ENCODE assay signal across 14 cellular contexts in the genomic region with DNA sequence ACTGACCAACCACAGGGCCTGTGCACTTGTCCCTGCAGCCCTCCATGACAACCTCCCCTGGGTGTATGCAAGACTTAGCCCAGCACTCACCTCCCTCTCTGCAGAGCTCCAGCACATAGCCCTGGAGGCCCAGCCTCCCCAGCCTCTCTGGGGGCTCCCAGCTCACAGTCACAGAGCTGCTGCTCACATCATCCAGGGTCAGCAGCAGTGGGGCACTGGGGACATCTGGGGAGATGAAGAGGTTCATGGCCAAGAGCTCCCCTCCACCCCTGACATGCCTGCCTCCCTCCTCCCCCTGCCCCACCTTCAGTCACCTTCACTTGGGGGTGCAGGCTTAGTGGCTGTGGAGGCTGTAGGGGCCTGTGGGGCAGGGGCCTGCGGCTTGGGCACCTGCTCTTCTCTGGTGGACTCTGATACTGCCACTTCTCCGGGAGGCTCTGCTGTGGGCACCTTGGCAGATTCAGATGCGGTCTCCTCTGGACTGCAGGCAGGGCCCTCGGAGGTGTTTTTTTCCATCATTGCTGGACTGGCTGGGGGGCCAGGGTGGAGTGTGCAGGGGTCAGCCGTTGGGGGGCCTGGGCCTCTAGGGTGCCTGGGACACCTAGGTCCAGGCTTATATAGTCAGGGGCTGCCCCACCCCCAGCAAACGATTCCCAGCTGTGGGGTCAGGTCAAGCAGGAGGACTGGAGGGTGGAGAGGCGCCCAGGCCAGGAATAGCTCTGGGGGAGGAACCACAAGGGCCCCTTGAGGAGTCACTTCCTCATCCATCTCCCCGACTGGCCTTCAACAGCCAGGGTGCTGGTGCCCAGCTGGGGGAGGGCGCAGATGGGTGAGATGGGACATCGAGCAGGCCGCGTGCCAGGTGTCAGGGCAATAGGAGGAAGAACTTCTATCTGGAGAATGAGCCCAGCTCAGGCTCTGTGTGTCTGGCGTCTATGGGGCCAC. TPM values are rescaled to one million over a fixed set of nuclear protein-coding genes. Genes with fewer than 3 reads are reported as not detected.
DNase-seq lines count a peak whose midpoint lies in the region; ATAC-seq and TF ChIP-seq lines count a peak whose summit lies in the region.
"Had no signal": no experiment of that assay in that cellular context is flagged by ENCODE, and none has a peak within 500 bp of the region (broad histone marks: within the 10 kb centered on the region; RNA-seq: fewer than 3 reads in every experiment).

A gene with protein sequence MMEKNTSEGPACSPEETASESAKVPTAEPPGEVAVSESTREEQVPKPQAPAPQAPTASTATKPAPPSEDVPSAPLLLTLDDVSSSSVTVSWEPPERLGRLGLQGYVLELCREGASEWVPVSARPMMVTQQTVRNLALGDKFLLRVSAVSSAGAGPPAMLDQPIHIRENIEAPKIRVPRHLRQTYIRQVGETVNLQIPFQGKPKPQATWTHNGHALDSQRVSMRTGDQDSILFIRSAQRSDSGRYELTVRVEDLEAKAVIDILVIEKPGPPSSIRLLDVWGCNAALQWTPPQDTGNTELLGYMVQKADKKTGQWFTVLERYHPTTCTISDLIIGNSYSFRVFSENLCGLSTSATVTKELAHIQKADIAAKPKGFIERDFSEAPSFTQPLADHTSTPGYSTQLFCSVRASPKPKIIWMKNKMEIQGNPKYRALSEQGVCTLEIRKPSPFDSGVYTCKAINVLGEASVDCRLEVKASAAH (minus strand): TSS at position 590 of the 945 bp plus-strand sequence. CDS start 71 bp downstream, at position 519.

- peaks cover 0 to 19% (median 0%) of the 10 kb centered on the region in 12 donors for H3K4me1 ChIP-seq in heart left ventricle

- ATAC-seq in heart left ventricle (peak in 3 of 4 donors; percentile 34 to 52 (median 47)), sciatic nerve (peak; percentile 47), WTC11 (no peak), natural killer cell (no peak)
- ATAC-seq: activated CD4-positive, alpha-beta T cell treated with anti-CD3 and anti-CD28 coated beads for 36 hours had no signal

- H3K9me3 Mint-ChIP-seq in WTC11 (no peaks in the 10 kb centered on the region), natural killer cell (no peaks in the 10 kb centered on the region)
- H3K9me3 Mint-ChIP-seq: CD4-positive, alpha-beta memory T cell had no signal

- H3K27ac Mint-ChIP-seq in WTC11 (no peak within 1 kb of the TSS), natural killer cell (no peak within 1 kb of the TSS)
- H3K27ac Mint-ChIP-seq: activated CD4-positive, alpha-beta T cell treated with anti-CD3 and anti-CD28 coated beads for 36 hours; CD4-positive, alpha-beta memory T cell had no signal

- peaks cover 22% of the 10 kb centered on the region for H3K4me1 Mint-ChIP-seq in WTC11
- H3K4me1 Mint-ChIP-seq in natural killer cell = no peaks in the 10 kb centered on the region
- H3K4me1 Mint-ChIP-seq: activated CD4-positive, alpha-beta T cell treated with anti-CD3 and anti-CD28 coated beads for 36 hours; CD4-positive, alpha-beta memory T cell had no signal

- H3K9me3 ChIP-seq in heart left ventricle = no peaks in the 10 kb centered on the region

- no peak within 1 kb of the TSS for H3K27ac ChIP-seq in heart left ventricle
- H3K27ac ChIP-seq: epithelial cell of prostate, SJSA1 had no signal

- CTCF ChIA-PET in WTC11 (lab: Charles Lee) = interaction anchor here (0.6 to 7.1 kb wide), 9 partner anchors 27 to 136 kb away, joined by 3 to 75 read pairs (median 8); partner anchors contain the start of gene ADORA1

- intact Hi-C loops in heart left ventricle (cut with DNase I) = no loop called here
- intact Hi-C loops in sciatic nerve (cut with DNase I) = no loop called here
- intact Hi-C loops in natural killer cell (cut with micrococcal nuclease) = no loop called here

- H3K27me3 ChIP-seq in heart left ventricle = no peaks in the 10 kb centered on the region
- H3K27me3 ChIP-seq: SJSA1 had no signal

- TF ChIP-seq CTCF in heart left ventricle (IDR thresholded peaks at IDR 0.05) (no peak), WTC11 (IDR thresholded peaks at IDR 0.05) (no peak), natural killer cell (IDR thresholded peaks at IDR 0.05) (no peak)

- no peak for TF ChIP-seq POLR2A in heart left ventricle (IDR thresholded peaks at IDR 0.05)

- H3K4me3 ChIP-seq in heart left ventricle = no peak within 1 kb of the TSS
- H3K4me3 ChIP-seq: SJSA1 had no signal

- POLR2A ChIA-PET in WTC11 (lab: Charles Lee) = no interaction called here

- H3K36me3 ChIP-seq in heart left ventricle = no peaks in the 10 kb centered on the region
- H3K36me3 ChIP-seq: SJSA1 had no signal

- H3K36me3 Mint-ChIP-seq in WTC11 (no peaks in the 10 kb centered on the region), natural killer cell (no peaks in the 10 kb centered on the region)
- H3K36me3 Mint-ChIP-seq: CD4-positive, alpha-beta memory T cell had no signal

- H3K27me3 Mint-ChIP-seq in WTC11 (ENCODE audit: low read depth) (no peaks in the 10 kb centered on the region), natural killer cell (ENCODE audit: low read depth in 2 of 2) (no peaks in the 10 kb centered on the region)
- H3K27me3 Mint-ChIP-seq: activated CD4-positive, alpha-beta T cell treated with anti-CD3 and anti-CD28 coated beads for 36 hours had no signal

- peak; percentile 31 for DNase-seq in GF-D8 (lab: John Stamatoyannopoulos, UW)
- DNase-seq in MV-4-11 (lab: John Stamatoyannopoulos, UW) = peak; percentile 99
- DNase-seq in heart left ventricle = peak; percentile 34 to 78 (median 45)
- DNase-seq in sciatic nerve (ENCODE audit: low spot score) = no peak
- no peak for DNase-seq in mesenteric fat pad (ENCODE audit: low spot score)
- DNase-seq in NCI-H146 treated with DMSO at 0.1 percent for 48 hours (lab: John Stamatoyannopoulos, UW; ENCODE audit: unreplicated experiment) = no peak
- no peak for DNase-seq in WTC11 (ENCODE audit: low spot score)
- DNase-seq in natural killer cell = no peak
- DNase-seq: activated CD4-positive, alpha-beta T cell treated with anti-CD3 and anti-CD28 coated beads for 36 hours; CD4-positive, alpha-beta memory T cell; HCEC 1CT; NCI-H2227 treated with DMSO at 0.1 percent for 48 hours had no signal

- no peak within 1 kb of the TSS for H3K4me3 Mint-ChIP-seq in WTC11
- H3K4me3 Mint-ChIP-seq in natural killer cell = no peak within 1 kb of the TSS
- H3K4me3 Mint-ChIP-seq: activated CD4-positive, alpha-beta T cell treated with anti-CD3 and anti-CD28 coated beads for 36 hours had no signal

- 49 to 73% (median 69%) methylated on average over 6 to 13 of the region's 13 CpGs for WGBS in heart left ventricle, 4 donors

TF ChIP-seq in WTC11, 78 proteins besides CTCF, POLR2A, EP300 and RAD21 (continues in another document):
- no peak for TF ChIP-seq TP53 (CRISPR knock-in tag; IDR thresholded peaks at IDR 0.05)
- no peak for TF ChIP-seq ZBTB43 (CRISPR knock-in tag; IDR thresholded peaks at IDR 0.05)
- TF ChIP-seq ZNF219 (CRISPR knock-in tag; IDR thresholded peaks at IDR 0.05; ENCODE audit: borderline replicate concordance) = no peak
- no peak for TF ChIP-seq ELF4 (CRISPR knock-in tag; IDR thresholded peaks at IDR 0.05; ENCODE audit: low read depth)
- TF ChIP-seq PRRX2 (CRISPR knock-in tag; IDR thresholded peaks at IDR 0.05) = no peak
- TF ChIP-seq NFATC4 (CRISPR knock-in tag; IDR thresholded peaks at IDR 0.05) = no peak
- TF ChIP-seq E2F5 (CRISPR knock-in tag; IDR thresholded peaks at IDR 0.05) = no peak
- TF ChIP-seq, protein P1, sequence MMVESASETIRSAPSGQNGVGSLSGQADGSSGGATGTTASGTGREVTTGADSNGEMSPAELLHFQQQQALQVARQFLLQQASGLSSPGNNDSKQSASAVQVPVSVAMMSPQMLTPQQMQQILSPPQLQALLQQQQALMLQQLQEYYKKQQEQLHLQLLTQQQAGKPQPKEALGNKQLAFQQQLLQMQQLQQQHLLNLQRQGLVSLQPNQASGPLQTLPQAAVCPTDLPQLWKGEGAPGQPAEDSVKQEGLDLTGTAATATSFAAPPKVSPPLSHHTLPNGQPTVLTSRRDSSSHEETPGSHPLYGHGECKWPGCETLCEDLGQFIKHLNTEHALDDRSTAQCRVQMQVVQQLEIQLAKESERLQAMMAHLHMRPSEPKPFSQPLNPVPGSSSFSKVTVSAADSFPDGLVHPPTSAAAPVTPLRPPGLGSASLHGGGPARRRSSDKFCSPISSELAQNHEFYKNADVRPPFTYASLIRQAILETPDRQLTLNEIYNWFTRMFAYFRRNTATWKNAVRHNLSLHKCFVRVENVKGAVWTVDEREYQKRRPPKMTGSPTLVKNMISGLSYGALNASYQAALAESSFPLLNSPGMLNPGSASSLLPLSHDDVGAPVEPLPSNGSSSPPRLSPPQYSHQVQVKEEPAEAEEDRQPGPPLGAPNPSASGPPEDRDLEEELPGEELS (CRISPR knock-in tag; IDR thresholded peaks at IDR 0.05) = no peak
- no peak for TF ChIP-seq ESRRA (CRISPR knock-in tag; IDR thresholded peaks at IDR 0.05; ENCODE audit: borderline replicate concordance)

RNA-seq across cellular contexts. Expression of the gene that starts here (rescaled TPM):
- total RNA-seq in heart left ventricle = under 1 TPM in 1 of 9 donors, not detected in 8; 0.32 TPM
- not detected for polyA plus RNA-seq in heart left ventricle
- not detected for total RNA-seq in sciatic nerve
- 0.22 TPM for total RNA-seq in mesenteric fat pad
- not detected in 3 replicates for total RNA-seq in WTC11 (2021)
- total RNA-seq in natural killer cell = not detected
- total RNA-seq: activated CD4-positive, alpha-beta T cell treated with anti-CD3 and anti-CD28 coated beads for 36 hours; CD4-positive, alpha-beta memory T cell; SJSA1 had no signal
- polyA plus RNA-seq: CD4-positive, alpha-beta memory T cell had no signal

Comparison
In these comparisons a context has a peak if more than half of its experiments do, and no peak if none do; other contexts are left out.
1. Peak in DNase-seq and ATAC-seq in heart left ventricle; RNA of the gene not detected or under 1 TPM.
2. Peak in ATAC-seq in sciatic nerve; RNA of the gene not detected or under 1 TPM.
3. DNase-seq: peak in GF-D8 (single experiment) and MV-4-11 (single experiment); none in sciatic nerve (single experiment), mesenteric fat pad (single experiment), NCI-H146 treated with DMSO at 0.1 percent for 48 hours (single experiment), WTC11 (single experiment) and natural killer cell (single experiment).